In the genomic region with DNA sequence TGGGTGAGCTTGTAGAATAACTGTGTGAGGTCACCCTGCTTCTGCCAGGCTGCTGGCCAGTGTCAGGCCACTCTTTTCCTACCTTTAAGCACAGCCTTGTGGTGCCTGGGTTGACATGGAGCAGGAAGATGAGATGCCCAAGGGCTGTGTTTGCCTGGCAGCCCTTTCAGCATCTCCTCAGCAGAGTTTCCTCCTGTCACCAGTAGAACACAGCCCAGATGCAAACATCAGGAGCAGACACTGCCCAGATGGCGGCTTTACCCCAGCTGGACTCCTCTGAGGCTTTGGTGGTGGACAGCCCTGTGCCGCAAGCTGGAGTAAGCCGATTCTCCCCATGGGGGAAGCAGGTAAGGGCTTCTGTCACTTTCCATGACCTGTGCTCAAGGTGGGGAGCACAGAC, we compare ENCODE assay signal across 8 cellular contexts.
DNase-seq lines count a peak whose midpoint lies in the region; ATAC-seq and TF ChIP-seq lines count a peak whose summit lies in the region.
"Not testable (repeated sequence)": the region's sequence is repeated elsewhere in the genome, so short reads cannot be mapped to it uniquely, and the experiment has no call there.

No MANE protein-coding gene starts in this region.

- H3F3A ChIP-seq in GM23248 (ENCODE audit: insufficient read depth) = not testable (repeated sequence)

- not testable (repeated sequence) for H4K8ac ChIP-seq in mesenchymal stem cell (ENCODE audit: low read length)

- not testable (repeated sequence) for TF ChIP-seq CTCF in ascending aorta (IDR thresholded peaks at IDR 0.05); esophagus muscularis mucosa (IDR thresholded peaks at IDR 0.05); prostate gland (IDR thresholded peaks at IDR 0.05); spleen (IDR thresholded peaks at IDR 0.05 in 8 of 11, conservative IDR thresholded peaks at IDR 0.05 in 3 of 11); thoracic aorta (IDR thresholded peaks at IDR 0.05); upper lobe of left lung (IDR thresholded peaks at IDR 0.05)

- H3K27me3 ChIP-seq in GM23248 (replicated peaks; ENCODE audit: insufficient read depth); ascending aorta; esophagus muscularis mucosa; mesenchymal stem cell (ENCODE audit: control insufficient read depth in 1 of 2, insufficient read depth in 1 of 2, low read length in 2 of 2); prostate gland (replicated peaks; ENCODE audit: insufficient read depth); spleen (replicated peaks in 1 of 7); thoracic aorta (replicated peaks; ENCODE audit: insufficient read depth); upper lobe of left lung: not testable (repeated sequence)

- H3K27ac ChIP-seq in GM23248 (peak overlapping the region; percentile 36; the same call in 1 of the 2 replicates), ascending aorta (peak overlapping the region; percentile 91 to 92), esophagus muscularis mucosa (replicated peaks in 1 of 4) (peak overlapping the region; percentile 94 to 97 (median 96)), prostate gland (peak overlapping the region; percentile 14 to 19), spleen (peak overlapping the region in 4 of 8 donors; percentile 21 to 54 (median 26)), thoracic aorta (peak overlapping the region; percentile 79 to 94), upper lobe of left lung (peak overlapping the region in 3 of 4 donors; percentile 1 to 77 (median 23))
- not testable (repeated sequence) for H3K27ac ChIP-seq in mesenchymal stem cell (ENCODE audit: low read length, poor library complexity, severe bottlenecking)

- not testable (repeated sequence) for H3K9ac ChIP-seq in GM23248
- peak overlapping the region; percentile 24 for H3K9ac ChIP-seq in mesenchymal stem cell (ENCODE audit: low read length)

- intact Hi-C loops in ascending aorta (cut with DNase I); spleen (cut with DNase I; ENCODE audit: low total_unique reads): not testable (repeated sequence)
- intact Hi-C loops in esophagus muscularis mucosa (cut with DNase I) = loop anchor here (5.0 kb wide), 1 partner anchor 51 kb away; no protein-coding TSS in a partner anchor
- intact Hi-C loops in prostate gland (cut with DNase I) = loop anchor here (2.0 kb wide), 1 partner anchor 51 kb away; no protein-coding TSS in a partner anchor

- H3K4me1 ChIP-seq in GM23248 (ENCODE audit: insufficient read depth) (peaks cover 21% of the 10 kb centered on the region), ascending aorta (peaks cover 0 to 41% of the 10 kb centered on the region in 2 donors), esophagus muscularis mucosa (peaks cover 5 to 47% (median 46%) of the 10 kb centered on the region in 4 donors), mesenchymal stem cell (ENCODE audit: control insufficient read depth, insufficient read depth, low read depth, low read length) (peaks cover 30% of the 10 kb centered on the region), thoracic aorta (ENCODE audit: control insufficient read depth in 1 of 2, low read depth in 2 of 2) (peaks cover 21 to 54% of the 10 kb centered on the region in 2 donors), upper lobe of left lung (peaks cover 14 to 33% (median 25%) of the 10 kb centered on the region in 4 donors)
- H3K4me1 ChIP-seq in prostate gland (replicated peaks); spleen: not testable (repeated sequence)

- H2AK5ac ChIP-seq in mesenchymal stem cell (ENCODE audit: low read length, severe bottlenecking) = not testable (repeated sequence)

- not testable (repeated sequence) for ATAC-seq in thoracic aorta (ENCODE audit: insufficient number of reproducible peaks, low FRiP score, low read depth); upper lobe of left lung (ENCODE audit: low FRiP score in 2 of 2)

- H3K79me2 ChIP-seq in GM23248 (ENCODE audit: insufficient read depth) = not testable (repeated sequence)

- H3K4me3 ChIP-seq in GM23248; ascending aorta; esophagus muscularis mucosa; mesenchymal stem cell (ENCODE audit: insufficient read depth in 1 of 2, low read depth in 1 of 2, low read length in 2 of 2); prostate gland; spleen; thoracic aorta; upper lobe of left lung: not testable (repeated sequence)

- H3K9me2 ChIP-seq in GM23248 (ENCODE audit: insufficient read depth) = not testable (repeated sequence)

- H3K36me3 ChIP-seq in GM23248 (ENCODE audit: low read depth) = peaks cover 13% of the 10 kb centered on the region; the same call in 1 of the 2 replicates
- H3K36me3 ChIP-seq in ascending aorta = peaks cover 5 to 25% of the 10 kb centered on the region in 2 donors
- H3K36me3 ChIP-seq in esophagus muscularis mucosa, prostate gland, spleen, upper lobe of left lung: not testable (repeated sequence)
- H3K36me3 ChIP-seq in mesenchymal stem cell (ENCODE audit: control insufficient read depth in 1 of 2, insufficient read depth in 2 of 2, low read depth in 1 of 2, low read length in 2 of 2) = peaks cover 35 to 75% of the 10 kb centered on the region in 2 experiments
- peaks cover 18% of the 10 kb centered on the region for H3K36me3 ChIP-seq in thoracic aorta

- not testable (repeated sequence) for H2AFZ ChIP-seq in GM23248; mesenchymal stem cell (ENCODE audit: low read depth, low read length)

- not testable (repeated sequence) for H4K91ac ChIP-seq in mesenchymal stem cell (ENCODE audit: low read length)

- in situ Hi-C loops in GM23248 (cut with MboI) = not testable (repeated sequence)

- H3K14ac ChIP-seq in mesenchymal stem cell (ENCODE audit: low read length in 2 of 2) = not testable (repeated sequence)

- H3K9me3 ChIP-seq in GM23248 (ENCODE audit: low read depth); ascending aorta; esophagus muscularis mucosa; mesenchymal stem cell (ENCODE audit: control insufficient read depth, low read length); prostate gland; spleen; thoracic aorta; upper lobe of left lung: not testable (repeated sequence)

- peaks cover 34% of the 10 kb centered on the region for H3K79me1 ChIP-seq in mesenchymal stem cell (replicated peaks; ENCODE audit: low read length, poor library complexity, severe bottlenecking)

- H3K23ac ChIP-seq in mesenchymal stem cell (ENCODE audit: low read length in 2 of 2) = not testable (repeated sequence)

- H3K4me2 ChIP-seq in GM23248 (ENCODE audit: unreplicated experiment); mesenchymal stem cell (ENCODE audit: low read length, poor library complexity, severe bottlenecking): not testable (repeated sequence)

- H2BK120ac ChIP-seq in mesenchymal stem cell (ENCODE audit: low read depth, low read length) = not testable (repeated sequence)

- not testable (repeated sequence) for H2BK12ac ChIP-seq in mesenchymal stem cell (ENCODE audit: low read length in 2 of 2)

- H2BK15ac ChIP-seq in mesenchymal stem cell (ENCODE audit: low read depth, poor library complexity, severe bottlenecking) = not testable (repeated sequence)

- WGBS in GM23248 (ENCODE audit: low coverage in 1 of 2, low lambda C conversion rate in 2 of 2, missing lambda C conversion rate in 2 of 2), 2 experiments = 98 to 100% methylated on average over 3 of the region's 3 CpGs
- 100% methylated on average over 2 of the region's 3 CpGs for WGBS in esophagus muscularis mucosa
- 100% methylated on average over 3 of the region's 3 CpGs for WGBS in mesenchymal stem cell
- WGBS in prostate gland = 93% methylated on average over 3 of the region's 3 CpGs
- 77 to 95% (median 90%) methylated on average over 3 of the region's 3 CpGs for WGBS in spleen, 5 donors
- WGBS in upper lobe of left lung, 2 donors = 81 to 100% methylated on average over 2 to 3 of the region's 3 CpGs

- not testable (repeated sequence) for H3K4ac ChIP-seq in mesenchymal stem cell (ENCODE audit: low read depth in 1 of 2, low read length in 2 of 2)

- H2BK5ac ChIP-seq in mesenchymal stem cell (ENCODE audit: low read depth, low read length, poor library complexity, severe bottlenecking) = not testable (repeated sequence)

- H3K18ac ChIP-seq in mesenchymal stem cell (ENCODE audit: low read depth in 1 of 2, low read length in 2 of 2) = not testable (repeated sequence)

- not testable (repeated sequence) for TF ChIP-seq EP300 in esophagus muscularis mucosa (IDR thresholded peaks at IDR 0.05); upper lobe of left lung (IDR thresholded peaks at IDR 0.05)

- DNase-seq in GM23248; ascending aorta (ENCODE audit: low spot score in 2 of 2); esophagus muscularis mucosa (ENCODE audit: extremely low spot score); mesenchymal stem cell; prostate gland (ENCODE audit: low spot score); thoracic aorta (ENCODE audit: low spot score); upper lobe of left lung: not testable (repeated sequence)
- DNase-seq in spleen = peak; percentile 58

- H4K20me1 ChIP-seq in GM23248 (ENCODE audit: insufficient read depth) = not testable (repeated sequence)

- not testable (repeated sequence) for TF ChIP-seq POLR2A in esophagus muscularis mucosa (IDR thresholded peaks at IDR 0.05; ENCODE audit: low read depth); prostate gland (IDR thresholded peaks at IDR 0.05); spleen (IDR thresholded peaks at IDR 0.05); upper lobe of left lung (IDR thresholded peaks at IDR 0.05)
